Comparison of ENCODE assay signal across 1 cellular context in the genomic region with DNA sequence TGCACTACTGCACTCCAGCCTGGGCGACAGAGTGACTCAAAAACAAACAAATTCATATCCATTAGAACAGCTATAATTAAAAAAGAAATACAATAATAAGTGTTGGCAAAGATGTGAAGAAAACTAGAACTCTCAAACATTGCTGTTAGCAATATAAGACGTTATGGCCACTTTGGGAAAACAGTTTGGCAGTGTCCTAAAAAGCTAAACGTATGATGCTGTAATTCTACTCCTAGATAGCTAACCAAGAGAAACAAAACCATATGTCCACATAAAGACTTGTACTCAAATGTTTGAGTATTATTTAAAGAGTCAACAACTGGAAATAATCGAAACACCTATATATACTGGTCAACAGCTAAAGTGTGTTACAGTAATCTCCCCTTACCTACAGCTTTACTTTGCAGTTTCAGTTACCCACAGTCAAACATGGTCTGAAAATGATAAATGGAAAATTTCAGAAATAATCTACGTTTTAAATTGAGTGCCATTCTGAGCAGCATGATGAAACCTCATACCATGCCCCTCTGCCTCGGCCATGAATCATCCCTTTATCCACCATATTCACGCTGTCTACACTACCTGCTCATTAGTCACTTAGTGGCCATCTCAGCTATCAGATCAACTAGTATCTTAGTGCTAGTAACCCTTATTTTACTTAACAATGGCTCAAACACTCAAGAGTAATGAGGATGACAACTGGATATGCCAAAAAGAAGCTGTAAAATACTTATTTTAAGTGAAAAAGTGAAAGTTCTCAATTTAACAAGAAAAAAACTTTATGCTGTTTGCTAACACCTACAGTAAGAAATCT.
TF ChIP-seq lines count a peak whose summit lies in the region.

No MANE protein-coding gene starts in this region.

TF ChIP-seq in HEK293, 187 proteins besides CTCF, POLR2A, EP300 and RAD21 (continued from another document):
- TF ChIP-seq PRDM10 (tag by site-specific recombination; IDR thresholded peaks at IDR 0.05), result 0 out of 2 replicates have a peak, but pooled peaks have one; percentile 7
- TF ChIP-seq PRDM4 (tag by site-specific recombination; IDR thresholded peaks at IDR 0.05), result peak; percentile 80
- 0 out of 2 replicates have a peak, but pooled peaks have one; percentile 43 for TF ChIP-seq ZNF600 (tag by site-specific recombination; IDR thresholded peaks at IDR 0.05)
- TF ChIP-seq REPIN1 (tag by site-specific recombination; IDR thresholded peaks at IDR 0.05; ENCODE audit: low read depth), result no peak
- peak; percentile 87 for TF ChIP-seq ZEB2 (tag by site-specific recombination; IDR thresholded peaks at IDR 0.05)
- TF ChIP-seq, protein P1, sequence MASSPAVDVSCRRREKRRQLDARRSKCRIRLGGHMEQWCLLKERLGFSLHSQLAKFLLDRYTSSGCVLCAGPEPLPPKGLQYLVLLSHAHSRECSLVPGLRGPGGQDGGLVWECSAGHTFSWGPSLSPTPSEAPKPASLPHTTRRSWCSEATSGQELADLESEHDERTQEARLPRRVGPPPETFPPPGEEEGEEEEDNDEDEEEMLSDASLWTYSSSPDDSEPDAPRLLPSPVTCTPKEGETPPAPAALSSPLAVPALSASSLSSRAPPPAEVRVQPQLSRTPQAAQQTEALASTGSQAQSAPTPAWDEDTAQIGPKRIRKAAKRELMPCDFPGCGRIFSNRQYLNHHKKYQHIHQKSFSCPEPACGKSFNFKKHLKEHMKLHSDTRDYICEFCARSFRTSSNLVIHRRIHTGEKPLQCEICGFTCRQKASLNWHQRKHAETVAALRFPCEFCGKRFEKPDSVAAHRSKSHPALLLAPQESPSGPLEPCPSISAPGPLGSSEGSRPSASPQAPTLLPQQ (tag by site-specific recombination; IDR thresholded peaks at IDR 0.05), result 0 out of 2 replicates have a peak, but pooled peaks have one; percentile 46
- TF ChIP-seq ZNF664 (tag by site-specific recombination; IDR thresholded peaks at IDR 0.05), result no peak
- TF ChIP-seq SP7 (tag by site-specific recombination; IDR thresholded peaks at IDR 0.05), result peak; percentile 95
- TF ChIP-seq BCL6B (tag by site-specific recombination; IDR thresholded peaks at IDR 0.05), result peak; percentile 55; the same call in 1 of the 2 replicates
- peak; percentile 56 for TF ChIP-seq ZXDB (tag by site-specific recombination; IDR thresholded peaks at IDR 0.05)
- peak; percentile 80 for TF ChIP-seq PRDM6 (tag by site-specific recombination; IDR thresholded peaks at IDR 0.05)
- TF ChIP-seq FEZF1 (tag by site-specific recombination; IDR thresholded peaks at IDR 0.05), result peak; percentile 68
- TF ChIP-seq ZNF558 (tag by site-specific recombination; IDR thresholded peaks at IDR 0.05), result 0 out of 2 replicates have a peak, but pooled peaks have one; percentile 38
- TF ChIP-seq ZNF580 (tag by site-specific recombination; IDR thresholded peaks at IDR 0.05), result 0 out of 2 replicates have a peak, but pooled peaks have one; percentile 39
- peak; percentile 28; the same call in 1 of the 2 replicates for TF ChIP-seq ZNF76 (tag by site-specific recombination; IDR thresholded peaks at IDR 0.05; ENCODE audit: borderline replicate concordance, low read depth)
- TF ChIP-seq TSHZ1 (tag by site-specific recombination; IDR thresholded peaks at IDR 0.05; ENCODE audit: borderline replicate concordance), result peak; percentile 80; the same call in 1 of the 2 replicates
- TF ChIP-seq ZNF701 (tag by site-specific recombination; IDR thresholded peaks at IDR 0.05), result no peak
- no peak for TF ChIP-seq ZNF596 (tag by site-specific recombination; IDR thresholded peaks at IDR 0.05)
